Comparison of ENCODE assay signal across 8 cellular contexts in genomic region chr2:62705007-62705829, GRCh38. TPM values are rescaled to one million over a fixed set of nuclear protein-coding genes. Genes with fewer than 3 reads are reported as not detected.
A peak's percentile ranks its signal among the peaks of the same experiment; 100 is the strongest.
DNase-seq lines count a peak whose midpoint lies in the region; ATAC-seq and TF ChIP-seq lines count a peak whose summit lies in the region.

EHBP1 (plus strand) TSS chr2:62705713; CDS start chr2:62707192, 1,479 bp downstream.

- H3K27ac ChIP-seq in C4-2B = peak within 1 kb of the TSS; percentile 86

- H3K4me1 Mint-ChIP-seq in dendritic cell treated with granulocyte-macrophage colony-stimulating factor and Interleukin-4, amounts not matched to agents 40 ng/mL and 50 ng/mL, for 4 days (ENCODE audit: low read depth) = peaks cover 31% of the 10 kb centered on the region

- H3K9me3 Mint-ChIP-seq in dendritic cell treated with granulocyte-macrophage colony-stimulating factor and Interleukin-4, amounts not matched to agents 40 ng/mL and 50 ng/mL, for 4 days = no peaks in the 10 kb centered on the region

- intact Hi-C loops in dendritic cell treated with granulocyte-macrophage colony-stimulating factor and Interleukin-4, amounts not matched to agents 40 ng/mL and 50 ng/mL, for 4 days (cut with micrococcal nuclease) = loop anchor here (2.0 to 10.0 kb wide), 4 partner anchors 198 to 880 kb away; partner anchors contain the start of genes B3GNT2, COMMD1, MDH1 and TMEM17

- ATAC-seq in GM19395 (IDR thresholded peaks at IDR 0.05; ENCODE audit: unreplicated experiment) = peak; percentile 97
- peak; percentile 93 for ATAC-seq in HG03565 (IDR thresholded peaks at IDR 0.05; ENCODE audit: unreplicated experiment)
- peak; percentile 90 for ATAC-seq in left lobe of liver

- peaks cover 2% of the 10 kb centered on the region for H3K27me3 Mint-ChIP-seq in dendritic cell treated with granulocyte-macrophage colony-stimulating factor and Interleukin-4, amounts not matched to agents 40 ng/mL and 50 ng/mL, for 4 days

- peak within 1 kb of the TSS; percentile 93 for H3K4me3 Mint-ChIP-seq in dendritic cell treated with granulocyte-macrophage colony-stimulating factor and Interleukin-4, amounts not matched to agents 40 ng/mL and 50 ng/mL, for 4 days

- peaks cover 19% of the 10 kb centered on the region for H3K36me3 Mint-ChIP-seq in dendritic cell treated with granulocyte-macrophage colony-stimulating factor and Interleukin-4, amounts not matched to agents 40 ng/mL and 50 ng/mL, for 4 days (ENCODE audit: low read depth)

- no peak for TF ChIP-seq CTCF in C4-2B (conservative IDR thresholded peaks at IDR 0.05)

- H3K27ac Mint-ChIP-seq in dendritic cell treated with granulocyte-macrophage colony-stimulating factor and Interleukin-4, amounts not matched to agents 40 ng/mL and 50 ng/mL, for 4 days = peak within 1 kb of the TSS; percentile 96

- DNase-seq in NCI-H774 (lab: John Stamatoyannopoulos, UW) (peak; percentile 97), left lobe of liver (ENCODE audit: low spot score) (peak; percentile 100)
- DNase-seq in activated CD4-positive, alpha-beta T cell treated with anti-CD3 and anti-CD28 coated beads, Interleukin-2, amount 50 U/mL, for 4 hours = peak; percentile 97
- peak; percentile 96 for DNase-seq in stimulated activated CD4-positive, alpha-beta T cell treated with anti-CD3 and anti-CD28 coated beads, Interleukin-2, amount 100 ng/mL, for 4 hours (ENCODE audit: low read depth)

RNA-seq across cellular contexts. Expression of gene EHBP1, which starts in this region (rescaled TPM):
- total RNA-seq in left lobe of liver = 50.0 TPM

Comparison
In these comparisons a context has a peak if more than half of its experiments do, and no peak if none do; other contexts are left out.
1. Peak in every context shown above with its lines: DNase-seq, ATAC-seq and H3K27ac ChIP-seq.